In genomic region chr3:38168988-38169363, GRCh38 we compare ENCODE assay signal across 9 cellular contexts. TPM values are rescaled to one million over a fixed set of nuclear protein-coding genes. Genes with fewer than 3 reads are reported as not detected.
A peak's percentile ranks its signal among the peaks of the same experiment; 100 is the strongest.
DNase-seq lines count a peak whose midpoint lies in the region; ATAC-seq and TF ChIP-seq lines count a peak whose summit lies in the region.
"Had no signal": no experiment of that assay in that cellular context is flagged by ENCODE, and none has a peak within 500 bp of the region (broad histone marks: within the 10 kb centered on the region; RNA-seq: fewer than 3 reads in every experiment).

No MANE protein-coding gene starts in this region.

- H3K4me1 ChIP-seq in naive thymus-derived CD4-positive, alpha-beta T cell (ENCODE audit: control insufficient read depth in 2 of 2, insufficient read depth in 2 of 2, low read length in 2 of 2): peaks cover 31 to 35% of the 10 kb centered on the region in 2 donors

- ATAC-seq in stimulated activated effector memory CD8-positive, alpha-beta T cell treated with anti-CD3 and anti-CD28 coated beads, Interleukin-12 subunit alpha, Interleukin-12 subunit beta, amount 100 ng/mL, for 72 hours: peak; percentile 2
- no peak for ATAC-seq in naive thymus-derived CD4-positive, alpha-beta T cell
- ATAC-seq in esophagus mucosa: no peak

- no peak overlapping the region for H3K4me3 Mint-ChIP-seq in activated naive CD4-positive, alpha-beta T cell treated with anti-CD3 and anti-CD28 coated beads for 36 hours
- peak overlapping the region; percentile 95 for H3K4me3 Mint-ChIP-seq in stimulated activated effector memory CD8-positive, alpha-beta T cell treated with anti-CD3 and anti-CD28 coated beads, Interleukin-12 subunit alpha, Interleukin-12 subunit beta, amount 100 ng/mL, for 72 hours
- H3K4me3 Mint-ChIP-seq in naive thymus-derived CD4-positive, alpha-beta T cell: peak overlapping the region in 3 of 10 donors; percentile 1 to 91 (median 15)

- H3K27ac ChIP-seq in RWPE1: peak overlapping the region; percentile 81
- H3K27ac ChIP-seq in naive thymus-derived CD4-positive, alpha-beta T cell (ENCODE audit: low read depth, low read length): no peak overlapping the region
- H3K27ac ChIP-seq: Peyer's patch had no signal

- H3K36me3 ChIP-seq in naive thymus-derived CD4-positive, alpha-beta T cell (ENCODE audit: control insufficient read depth in 2 of 3, insufficient read depth in 3 of 3, low read length in 3 of 3): peaks cover 0 to 7% (median 0%) of the 10 kb centered on the region in 3 experiments
- H3K36me3 ChIP-seq: Peyer's patch had no signal

- no peak overlapping the region for H3K4me3 ChIP-seq in epithelial cell of esophagus (ENCODE audit: low read length)
- H3K4me3 ChIP-seq in naive thymus-derived CD4-positive, alpha-beta T cell (ENCODE audit: low read length): no peak overlapping the region
- H3K4me3 ChIP-seq: Peyer's patch had no signal

- in situ Hi-C loops in GM13976 (cut with MboI; ENCODE audit: low sequenced_read_pairs, unreplicated experiment): no loop called here

- no peak for DNase-seq in activated naive CD4-positive, alpha-beta T cell treated with anti-CD3 and anti-CD28 coated beads for 36 hours
- DNase-seq in activated naive CD4-positive, alpha-beta T cell treated with Interleukin-2 at 50 U/mL for 16 hours: no peak
- DNase-seq in RWPE1 (ENCODE audit: low spot score): no peak
- DNase-seq in epithelial cell of esophagus (ENCODE audit: low read depth): peak; percentile 43
- no peak for DNase-seq in stimulated activated effector memory CD8-positive, alpha-beta T cell treated with anti-CD3 and anti-CD28 coated beads, Interleukin-12 subunit alpha, Interleukin-12 subunit beta, amount 100 ng/mL, for 72 hours (ENCODE audit: low spot score in 2 of 2)
- no peak for DNase-seq in naive thymus-derived CD4-positive, alpha-beta T cell
- no peak for DNase-seq in GM13976 (ENCODE audit: low spot score)
- DNase-seq: Peyer's patch had no signal

- CTCF ChIA-PET in activated naive CD4-positive, alpha-beta T cell treated with anti-CD3 and anti-CD28 coated beads for 36 hours (lab: Charles Lee): no interaction called here
- CTCF ChIA-PET in RWPE1 (lab: Yijun Ruan, JAX): no interaction called here
- CTCF ChIA-PET in naive thymus-derived CD4-positive, alpha-beta T cell (lab: Charles Lee): interaction anchor here (0.6 kb wide), 1 partner anchor 21 kb away, joined by 3 read pairs; no protein-coding TSS in a partner anchor

- POLR2A ChIA-PET in RWPE1 (lab: Yijun Ruan, JAX; ENCODE audit: low non-redundant PET): no interaction called here
- POLR2A ChIA-PET in naive thymus-derived CD4-positive, alpha-beta T cell (lab: Charles Lee): no interaction called here

- TF ChIP-seq CTCF in RWPE1 (conservative IDR thresholded peaks at IDR 0.05; ENCODE audit: low read depth): no peak
- TF ChIP-seq CTCF in epithelial cell of esophagus (IDR thresholded peaks at IDR 0.05; ENCODE audit: insufficient read depth, low read depth, low read length, missing control alignments): no peak
- TF ChIP-seq CTCF in GM13976 (IDR thresholded peaks at IDR 0.05; ENCODE audit: borderline replicate concordance, control extremely low read depth, extremely low read depth, insufficient read depth, missing control alignments): no peak

- H3K9me3 Mint-ChIP-seq in activated naive CD4-positive, alpha-beta T cell treated with anti-CD3 and anti-CD28 coated beads for 36 hours: no peaks in the 10 kb centered on the region
- H3K9me3 Mint-ChIP-seq in stimulated activated effector memory CD8-positive, alpha-beta T cell treated with anti-CD3 and anti-CD28 coated beads, Interleukin-12 subunit alpha, Interleukin-12 subunit beta, amount 100 ng/mL, for 72 hours: no peaks in the 10 kb centered on the region
- peaks cover 0 to 3% (median 0%) of the 10 kb centered on the region in 11 donors for H3K9me3 Mint-ChIP-seq in naive thymus-derived CD4-positive, alpha-beta T cell

- intact Hi-C loops in activated naive CD4-positive, alpha-beta T cell treated with anti-CD3 and anti-CD28 coated beads for 36 hours (cut with micrococcal nuclease): no loop called here
- intact Hi-C loops in naive thymus-derived CD4-positive, alpha-beta T cell (cut with micrococcal nuclease): loop anchor here (5.0 to 10.0 kb wide), 2 partner anchors 38 to 1216 kb away; partner anchors contain the start of gene SLC25A38 (in 1 of the 2)

- H3K27me3 Mint-ChIP-seq in activated naive CD4-positive, alpha-beta T cell treated with anti-CD3 and anti-CD28 coated beads for 36 hours (ENCODE audit: low read depth): no peaks in the 10 kb centered on the region
- peaks cover 0 to 6% (median 0%) of the 10 kb centered on the region in 5 donors for H3K27me3 Mint-ChIP-seq in naive thymus-derived CD4-positive, alpha-beta T cell

- H3K27ac Mint-ChIP-seq in activated naive CD4-positive, alpha-beta T cell treated with anti-CD3 and anti-CD28 coated beads for 36 hours: peak overlapping the region; percentile 6
- peak overlapping the region; percentile 81 for H3K27ac Mint-ChIP-seq in stimulated activated effector memory CD8-positive, alpha-beta T cell treated with anti-CD3 and anti-CD28 coated beads, Interleukin-12 subunit alpha, Interleukin-12 subunit beta, amount 100 ng/mL, for 72 hours
- H3K27ac Mint-ChIP-seq in naive thymus-derived CD4-positive, alpha-beta T cell: no peak overlapping the region

- no peaks in the 10 kb centered on the region for H3K27me3 ChIP-seq in naive thymus-derived CD4-positive, alpha-beta T cell (ENCODE audit: control insufficient read depth in 2 of 2, insufficient read depth in 2 of 2, low read length in 2 of 2)
- H3K27me3 ChIP-seq: Peyer's patch had no signal

- H3K4me1 Mint-ChIP-seq in activated naive CD4-positive, alpha-beta T cell treated with anti-CD3 and anti-CD28 coated beads for 36 hours (ENCODE audit: low read depth): peaks cover 76% of the 10 kb centered on the region
- H3K4me1 Mint-ChIP-seq in stimulated activated effector memory CD8-positive, alpha-beta T cell treated with anti-CD3 and anti-CD28 coated beads, Interleukin-12 subunit alpha, Interleukin-12 subunit beta, amount 100 ng/mL, for 72 hours: peaks cover 75% of the 10 kb centered on the region
- H3K4me1 Mint-ChIP-seq in naive thymus-derived CD4-positive, alpha-beta T cell: peaks cover 63 to 87% (median 75%) of the 10 kb centered on the region in 7 donors

- no peaks in the 10 kb centered on the region for H3K9me3 ChIP-seq in naive thymus-derived CD4-positive, alpha-beta T cell (ENCODE audit: control insufficient read depth in 2 of 3, low read length in 3 of 3)
- H3K9me3 ChIP-seq: Peyer's patch had no signal

- H3K36me3 Mint-ChIP-seq in activated naive CD4-positive, alpha-beta T cell treated with anti-CD3 and anti-CD28 coated beads for 36 hours (ENCODE audit: low read depth): peaks cover 7% of the 10 kb centered on the region
- peaks cover 59% of the 10 kb centered on the region for H3K36me3 Mint-ChIP-seq in stimulated activated effector memory CD8-positive, alpha-beta T cell treated with anti-CD3 and anti-CD28 coated beads, Interleukin-12 subunit alpha, Interleukin-12 subunit beta, amount 100 ng/mL, for 72 hours
- peaks cover 0 to 21% (median 0%) of the 10 kb centered on the region in 5 donors for H3K36me3 Mint-ChIP-seq in naive thymus-derived CD4-positive, alpha-beta T cell

RNA-seq across cellular contexts. Expression of gene OXSR1, which starts 3.6 kb away (rescaled TPM):
- 10 to 100 TPM; 33.8 to 35.0 TPM for total RNA-seq in activated naive CD4-positive, alpha-beta T cell treated with anti-CD3 and anti-CD28 coated beads for 36 hours
- total RNA-seq in naive thymus-derived CD4-positive, alpha-beta T cell: 10 to 100 TPM; 35.0 to 59.7 (median 38.8) TPM
- 10 to 100 TPM; 12.3 to 14.4 TPM for polyA plus RNA-seq in naive thymus-derived CD4-positive, alpha-beta T cell
- 39.6 TPM for total RNA-seq in esophagus mucosa

RNA-seq across cellular contexts. Expression of gene MYD88, which starts 30.5 kb away (rescaled TPM):
- 10 to 100 TPM; 16.6 to 19.3 TPM for total RNA-seq in activated naive CD4-positive, alpha-beta T cell treated with anti-CD3 and anti-CD28 coated beads for 36 hours
- total RNA-seq in naive thymus-derived CD4-positive, alpha-beta T cell: 100 to 1,000 TPM in 1 of 5 experiments, 10 to 100 TPM in 4; 35.2 to 108 (median 41.6) TPM
- 10 to 100 TPM; 52.8 to 75.4 TPM for polyA plus RNA-seq in naive thymus-derived CD4-positive, alpha-beta T cell
- total RNA-seq in esophagus mucosa: 41.5 TPM

RNA-seq across cellular contexts. Expression of gene ACAA1, which starts 32.0 kb away (rescaled TPM):
- 10 to 100 TPM; 57.5 to 58.7 TPM for total RNA-seq in activated naive CD4-positive, alpha-beta T cell treated with anti-CD3 and anti-CD28 coated beads for 36 hours
- total RNA-seq in naive thymus-derived CD4-positive, alpha-beta T cell: 100 to 1,000 TPM in 1 of 5 experiments, 10 to 100 TPM in 4; 88.1 to 129 (median 91.0) TPM
- polyA plus RNA-seq in naive thymus-derived CD4-positive, alpha-beta T cell: 10 to 100 TPM; 64.4 to 65.9 TPM
- total RNA-seq in esophagus mucosa: 72.7 TPM

Comparison
In these comparisons a context has a peak if more than half of its experiments do, and no peak if none do; other contexts are left out.
1. H3K27ac Mint-ChIP-seq: peak in activated naive CD4-positive, alpha-beta T cell treated with anti-CD3 and anti-CD28 coated beads for 36 hours (single experiment) and stimulated activated effector memory CD8-positive, alpha-beta T cell treated with anti-CD3 and anti-CD28 coated beads, Interleukin-12 subunit alpha, Interleukin-12 subunit beta, amount 100 ng/mL, for 72 hours (single experiment); none in naive thymus-derived CD4-positive, alpha-beta T cell (0 of 9).